1 cellular context compared by ENCODE assay signal in genomic region chr17:43579570-43580140, GRCh38.
TF ChIP-seq lines count a peak whose summit lies in the region.

No MANE protein-coding gene starts in this region.

TF ChIP-seq in SK-N-SH, 30 proteins besides CTCF, POLR2A, EP300 and RAD21 (continued from another document):
- TF ChIP-seq ZBTB33 (IDR thresholded peaks at IDR 0.05; ENCODE audit: borderline replicate concordance, low read depth): no peak
